In genomic region chr11:100830295-100830694, GRCh38 we compare ENCODE assay signal across 14 cellular contexts.
DNase-seq lines count a peak whose midpoint lies in the region; ATAC-seq and TF ChIP-seq lines count a peak whose summit lies in the region.
"Had no signal": no experiment of that assay in that cellular context is flagged by ENCODE, and none has a peak within 500 bp of the region (broad histone marks: within the 10 kb centered on the region; RNA-seq: fewer than 3 reads in every experiment).

No MANE protein-coding gene starts in this region.

- ATAC-seq in activated CD8-positive, alpha-beta T cell treated with anti-CD3 and anti-CD28 coated beads, Interleukin-2, amount 10 ng/mL, durations not matched to agents 7 days and 5 days = no peak

- H3K4me1 Mint-ChIP-seq in type B pancreatic cell (ENCODE audit: unreplicated experiment) = peaks cover 39% of the 10 kb centered on the region
- H3K4me1 Mint-ChIP-seq in activated T-helper 1 cell treated with anti-CD3 and anti-CD28 coated beads, Interleukin-12 subunit alpha, Interleukin-12 subunit beta, Interleukin-2, Interleukin-4 antibody, amounts not matched to agents 30 ng/mL and 10 ng/mL and 1 ng/mL, durations not matched to agents 14 hours and 24 hours and 36 hours (ENCODE audit: low read depth) = no peaks in the 10 kb centered on the region
- H3K4me1 Mint-ChIP-seq in activated CD8-positive, alpha-beta T cell treated with anti-CD3 and anti-CD28 coated beads, Interleukin-2, amount 10 ng/mL, durations not matched to agents 7 days and 5 days (ENCODE audit: low read depth) = no peaks in the 10 kb centered on the region
- H3K4me1 Mint-ChIP-seq: activated naive CD8-positive, alpha-beta T cell treated with anti-CD3 and anti-CD28 coated beads for 36 hours had no signal

- peaks cover 3% of the 10 kb centered on the region for H3K27me3 Mint-ChIP-seq in type B pancreatic cell
- H3K27me3 Mint-ChIP-seq in activated T-helper 1 cell treated with anti-CD3 and anti-CD28 coated beads, Interleukin-12 subunit alpha, Interleukin-12 subunit beta, Interleukin-2, Interleukin-4 antibody, amounts not matched to agents 30 ng/mL and 10 ng/mL and 1 ng/mL, durations not matched to agents 14 hours and 24 hours and 36 hours (ENCODE audit: insufficient read depth) = no peaks in the 10 kb centered on the region
- no peaks in the 10 kb centered on the region for H3K27me3 Mint-ChIP-seq in activated CD8-positive, alpha-beta T cell treated with anti-CD3 and anti-CD28 coated beads, Interleukin-2, amount 10 ng/mL, durations not matched to agents 7 days and 5 days (ENCODE audit: low read depth)
- H3K27me3 Mint-ChIP-seq: activated naive CD8-positive, alpha-beta T cell treated with anti-CD3 and anti-CD28 coated beads for 36 hours had no signal

- POLR2A ChIA-PET in activated CD8-positive, alpha-beta T cell treated with anti-CD3 and anti-CD28 coated beads, Interleukin-2, amount 10 ng/mL, durations not matched to agents 7 days and 5 days (lab: Charles Lee) = no interaction called here

- H3K4me2 ChIP-seq in parathyroid adenoma (ENCODE audit: low read length) = peak overlapping the region; percentile 17
- H3K4me2 ChIP-seq: BLaER1 treated with 17β-estradiol and CSF1 and Interleukin-3, amounts not matched to agents 10 nM and 100 nM had no signal

- no peaks in the 10 kb centered on the region for H3K27me3 ChIP-seq in parathyroid adenoma (ENCODE audit: control insufficient read depth, insufficient read depth, low read length)
- H3K27me3 ChIP-seq: BLaER1 treated with 17β-estradiol and CSF1 and Interleukin-3, amounts not matched to agents 10 nM and 100 nM had no signal

- H3K9me3 ChIP-seq in parathyroid adenoma (ENCODE audit: control insufficient read depth, low read length) = no peaks in the 10 kb centered on the region
- H3K9me3 ChIP-seq: BLaER1 treated with 17β-estradiol and CSF1 and Interleukin-3, amounts not matched to agents 10 nM and 100 nM had no signal

- no peak for TF ChIP-seq CTCF in parathyroid adenoma (IDR thresholded peaks at IDR 0.05)
- no peak for TF ChIP-seq CTCF in type B pancreatic cell (conservative IDR thresholded peaks at IDR 0.05)

- H3K79me2 ChIP-seq in parathyroid adenoma = no peaks in the 10 kb centered on the region

- H3K4me3 Mint-ChIP-seq in type B pancreatic cell = no peak overlapping the region
- H3K4me3 Mint-ChIP-seq in activated T-helper 1 cell treated with anti-CD3 and anti-CD28 coated beads, Interleukin-12 subunit alpha, Interleukin-12 subunit beta, Interleukin-2, Interleukin-4 antibody, amounts not matched to agents 30 ng/mL and 10 ng/mL and 1 ng/mL, durations not matched to agents 14 hours and 24 hours and 36 hours = no peak overlapping the region
- no peak overlapping the region for H3K4me3 Mint-ChIP-seq in activated CD8-positive, alpha-beta T cell treated with anti-CD3 and anti-CD28 coated beads, Interleukin-2, amount 10 ng/mL, durations not matched to agents 7 days and 5 days
- H3K4me3 Mint-ChIP-seq: activated naive CD8-positive, alpha-beta T cell treated with anti-CD3 and anti-CD28 coated beads for 36 hours; neural crest cell had no signal

- intact Hi-C loops in activated T-helper 1 cell treated with anti-CD3 and anti-CD28 coated beads, Interleukin-12 subunit alpha, Interleukin-12 subunit beta, Interleukin-2, Interleukin-4 antibody, amounts not matched to agents 30 ng/mL and 10 ng/mL and 1 ng/mL, durations not matched to agents 14 hours and 24 hours and 36 hours (cut with micrococcal nuclease) = no loop called here

- CTCF ChIA-PET in activated CD8-positive, alpha-beta T cell treated with anti-CD3 and anti-CD28 coated beads, Interleukin-2, amount 10 ng/mL, durations not matched to agents 7 days and 5 days (lab: Charles Lee) = no interaction called here

- H2AFZ ChIP-seq in parathyroid adenoma = no peak overlapping the region

- H3K27ac Mint-ChIP-seq in type B pancreatic cell = no peak overlapping the region
- H3K27ac Mint-ChIP-seq in activated T-helper 1 cell treated with anti-CD3 and anti-CD28 coated beads, Interleukin-12 subunit alpha, Interleukin-12 subunit beta, Interleukin-2, Interleukin-4 antibody, amounts not matched to agents 30 ng/mL and 10 ng/mL and 1 ng/mL, durations not matched to agents 14 hours and 24 hours and 36 hours = no peak overlapping the region
- no peak overlapping the region for H3K27ac Mint-ChIP-seq in activated CD8-positive, alpha-beta T cell treated with anti-CD3 and anti-CD28 coated beads, Interleukin-2, amount 10 ng/mL, durations not matched to agents 7 days and 5 days
- H3K27ac Mint-ChIP-seq: activated naive CD8-positive, alpha-beta T cell treated with anti-CD3 and anti-CD28 coated beads for 36 hours had no signal

- H3K27ac ChIP-seq in parathyroid adenoma = no peak overlapping the region
- H3K27ac ChIP-seq: BLaER1 treated with 17β-estradiol and CSF1 and Interleukin-3, amounts not matched to agents 10 nM and 100 nM; coronary artery had no signal

- H3K4me3 ChIP-seq in parathyroid adenoma (ENCODE audit: low read depth, low read length) = no peak overlapping the region
- H3K4me3 ChIP-seq: BLaER1 treated with 17β-estradiol and CSF1 and Interleukin-3, amounts not matched to agents 10 nM and 100 nM; coronary artery had no signal

- H3K36me3 Mint-ChIP-seq in type B pancreatic cell = peaks cover 3% of the 10 kb centered on the region
- H3K36me3 Mint-ChIP-seq in activated T-helper 1 cell treated with anti-CD3 and anti-CD28 coated beads, Interleukin-12 subunit alpha, Interleukin-12 subunit beta, Interleukin-2, Interleukin-4 antibody, amounts not matched to agents 30 ng/mL and 10 ng/mL and 1 ng/mL, durations not matched to agents 14 hours and 24 hours and 36 hours (ENCODE audit: low read depth) = no peaks in the 10 kb centered on the region
- H3K36me3 Mint-ChIP-seq in activated CD8-positive, alpha-beta T cell treated with anti-CD3 and anti-CD28 coated beads, Interleukin-2, amount 10 ng/mL, durations not matched to agents 7 days and 5 days (ENCODE audit: low read depth) = no peaks in the 10 kb centered on the region
- H3K36me3 Mint-ChIP-seq: activated naive CD8-positive, alpha-beta T cell treated with anti-CD3 and anti-CD28 coated beads for 36 hours had no signal

- DNase-seq in DMS 273 (lab: John Stamatoyannopoulos, UW; ENCODE audit: unreplicated experiment) (peak; percentile 85), NCI-H2171 (lab: John Stamatoyannopoulos, UW) (peak; percentile 79), glomerular visceral epithelial cell (ENCODE audit: extremely low spot score) (peak; percentile 87), type B pancreatic cell (ENCODE audit: extremely low spot score, unreplicated experiment) (no peak)
- DNase-seq in activated T-helper 1 cell treated with anti-CD3 and anti-CD28 coated beads, Interleukin-12 subunit alpha, Interleukin-12 subunit beta, Interleukin-2, Interleukin-4 antibody, amounts not matched to agents 30 ng/mL and 10 ng/mL and 1 ng/mL, durations not matched to agents 14 hours and 24 hours and 36 hours (ENCODE audit: low spot score) = no peak
- DNase-seq in NK-92 treated with Interleukin-12 subunit alpha and Interleukin-12 subunit beta, amount 100 ng/mL, for 24 hours (lab: John Stamatoyannopoulos, UW) = no peak
- no peak for DNase-seq in activated CD8-positive, alpha-beta T cell treated with anti-CD3 and anti-CD28 coated beads, Interleukin-2, amount 10 ng/mL, durations not matched to agents 7 days and 5 days
- DNase-seq: activated naive CD8-positive, alpha-beta T cell treated with anti-CD3 and anti-CD28 coated beads for 36 hours; GF-D8; SIG-M5 had no signal

- H3K9me3 Mint-ChIP-seq in type B pancreatic cell = no peaks in the 10 kb centered on the region
- no peaks in the 10 kb centered on the region for H3K9me3 Mint-ChIP-seq in activated T-helper 1 cell treated with anti-CD3 and anti-CD28 coated beads, Interleukin-12 subunit alpha, Interleukin-12 subunit beta, Interleukin-2, Interleukin-4 antibody, amounts not matched to agents 30 ng/mL and 10 ng/mL and 1 ng/mL, durations not matched to agents 14 hours and 24 hours and 36 hours
- H3K9me3 Mint-ChIP-seq in activated CD8-positive, alpha-beta T cell treated with anti-CD3 and anti-CD28 coated beads, Interleukin-2, amount 10 ng/mL, durations not matched to agents 7 days and 5 days (ENCODE audit: insufficient read depth) = no peaks in the 10 kb centered on the region
- H3K9me3 Mint-ChIP-seq: activated naive CD8-positive, alpha-beta T cell treated with anti-CD3 and anti-CD28 coated beads for 36 hours; neural crest cell had no signal

- peaks cover 15% of the 10 kb centered on the region for H3K4me1 ChIP-seq in parathyroid adenoma
- H3K4me1 ChIP-seq: BLaER1 treated with 17β-estradiol and CSF1 and Interleukin-3, amounts not matched to agents 10 nM and 100 nM had no signal

- H3K9ac ChIP-seq in parathyroid adenoma = no peak overlapping the region
- H3K9ac ChIP-seq: BLaER1 treated with 17β-estradiol and CSF1 and Interleukin-3, amounts not matched to agents 10 nM and 100 nM had no signal

- no peaks in the 10 kb centered on the region for H3K36me3 ChIP-seq in parathyroid adenoma (ENCODE audit: control insufficient read depth, insufficient read depth, low read length)
- H3K36me3 ChIP-seq: BLaER1 treated with 17β-estradiol and CSF1 and Interleukin-3, amounts not matched to agents 10 nM and 100 nM had no signal

Comparison
In these comparisons a context has a peak if more than half of its experiments do, and no peak if none do; other contexts are left out.
1. DNase-seq: peak in DMS 273 (single experiment), NCI-H2171 (single experiment) and glomerular visceral epithelial cell (single experiment); none in type B pancreatic cell (single experiment), activated T-helper 1 cell treated with anti-CD3 and anti-CD28 coated beads, Interleukin-12 subunit alpha, Interleukin-12 subunit beta, Interleukin-2, Interleukin-4 antibody, amounts not matched to agents 30 ng/mL and 10 ng/mL and 1 ng/mL, durations not matched to agents 14 hours and 24 hours and 36 hours (single experiment), NK-92 treated with Interleukin-12 subunit alpha and Interleukin-12 subunit beta, amount 100 ng/mL, for 24 hours (single experiment) and activated CD8-positive, alpha-beta T cell treated with anti-CD3 and anti-CD28 coated beads, Interleukin-2, amount 10 ng/mL, durations not matched to agents 7 days and 5 days (single experiment).